1 cellular context compared by ENCODE assay signal in the genomic region with DNA sequence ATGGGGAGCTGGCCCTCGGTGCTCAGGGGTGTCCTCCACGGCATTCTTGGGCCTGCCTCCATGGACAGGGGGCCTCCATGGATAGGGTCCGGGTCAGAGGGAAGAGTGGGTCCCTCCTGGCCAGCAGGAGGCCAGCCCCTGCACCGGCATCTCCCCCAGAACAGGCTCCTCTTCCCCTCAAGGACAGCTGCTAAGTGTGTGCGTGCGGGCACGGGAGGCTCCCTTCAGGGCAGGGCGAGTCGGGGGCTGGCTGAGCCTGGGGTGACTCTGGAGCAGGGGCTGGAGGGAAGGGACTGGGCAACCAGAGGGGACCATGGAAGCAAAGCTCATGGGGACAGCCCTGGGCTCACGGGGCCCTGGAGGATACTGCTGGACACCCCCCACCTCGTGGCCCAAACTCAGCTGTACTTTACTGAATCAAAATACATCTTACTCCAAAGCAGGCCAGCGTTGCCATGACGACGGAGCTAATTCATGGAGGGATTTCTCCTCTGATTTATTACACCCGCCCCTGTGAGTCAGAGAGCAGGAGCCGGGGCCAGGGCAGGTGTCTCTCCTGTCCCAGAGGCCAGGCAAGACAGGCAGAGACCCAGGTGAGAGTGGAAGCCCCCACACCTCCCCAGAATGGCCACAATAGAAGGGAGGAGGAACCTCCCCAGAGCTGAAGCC.
TF ChIP-seq lines count a peak whose summit lies in the region.

No MANE protein-coding gene starts in this region.

TF ChIP-seq in GM23338, 12 proteins besides CTCF, POLR2A, EP300 and RAD21 (continued from another document):
- TF ChIP-seq, protein P1, sequence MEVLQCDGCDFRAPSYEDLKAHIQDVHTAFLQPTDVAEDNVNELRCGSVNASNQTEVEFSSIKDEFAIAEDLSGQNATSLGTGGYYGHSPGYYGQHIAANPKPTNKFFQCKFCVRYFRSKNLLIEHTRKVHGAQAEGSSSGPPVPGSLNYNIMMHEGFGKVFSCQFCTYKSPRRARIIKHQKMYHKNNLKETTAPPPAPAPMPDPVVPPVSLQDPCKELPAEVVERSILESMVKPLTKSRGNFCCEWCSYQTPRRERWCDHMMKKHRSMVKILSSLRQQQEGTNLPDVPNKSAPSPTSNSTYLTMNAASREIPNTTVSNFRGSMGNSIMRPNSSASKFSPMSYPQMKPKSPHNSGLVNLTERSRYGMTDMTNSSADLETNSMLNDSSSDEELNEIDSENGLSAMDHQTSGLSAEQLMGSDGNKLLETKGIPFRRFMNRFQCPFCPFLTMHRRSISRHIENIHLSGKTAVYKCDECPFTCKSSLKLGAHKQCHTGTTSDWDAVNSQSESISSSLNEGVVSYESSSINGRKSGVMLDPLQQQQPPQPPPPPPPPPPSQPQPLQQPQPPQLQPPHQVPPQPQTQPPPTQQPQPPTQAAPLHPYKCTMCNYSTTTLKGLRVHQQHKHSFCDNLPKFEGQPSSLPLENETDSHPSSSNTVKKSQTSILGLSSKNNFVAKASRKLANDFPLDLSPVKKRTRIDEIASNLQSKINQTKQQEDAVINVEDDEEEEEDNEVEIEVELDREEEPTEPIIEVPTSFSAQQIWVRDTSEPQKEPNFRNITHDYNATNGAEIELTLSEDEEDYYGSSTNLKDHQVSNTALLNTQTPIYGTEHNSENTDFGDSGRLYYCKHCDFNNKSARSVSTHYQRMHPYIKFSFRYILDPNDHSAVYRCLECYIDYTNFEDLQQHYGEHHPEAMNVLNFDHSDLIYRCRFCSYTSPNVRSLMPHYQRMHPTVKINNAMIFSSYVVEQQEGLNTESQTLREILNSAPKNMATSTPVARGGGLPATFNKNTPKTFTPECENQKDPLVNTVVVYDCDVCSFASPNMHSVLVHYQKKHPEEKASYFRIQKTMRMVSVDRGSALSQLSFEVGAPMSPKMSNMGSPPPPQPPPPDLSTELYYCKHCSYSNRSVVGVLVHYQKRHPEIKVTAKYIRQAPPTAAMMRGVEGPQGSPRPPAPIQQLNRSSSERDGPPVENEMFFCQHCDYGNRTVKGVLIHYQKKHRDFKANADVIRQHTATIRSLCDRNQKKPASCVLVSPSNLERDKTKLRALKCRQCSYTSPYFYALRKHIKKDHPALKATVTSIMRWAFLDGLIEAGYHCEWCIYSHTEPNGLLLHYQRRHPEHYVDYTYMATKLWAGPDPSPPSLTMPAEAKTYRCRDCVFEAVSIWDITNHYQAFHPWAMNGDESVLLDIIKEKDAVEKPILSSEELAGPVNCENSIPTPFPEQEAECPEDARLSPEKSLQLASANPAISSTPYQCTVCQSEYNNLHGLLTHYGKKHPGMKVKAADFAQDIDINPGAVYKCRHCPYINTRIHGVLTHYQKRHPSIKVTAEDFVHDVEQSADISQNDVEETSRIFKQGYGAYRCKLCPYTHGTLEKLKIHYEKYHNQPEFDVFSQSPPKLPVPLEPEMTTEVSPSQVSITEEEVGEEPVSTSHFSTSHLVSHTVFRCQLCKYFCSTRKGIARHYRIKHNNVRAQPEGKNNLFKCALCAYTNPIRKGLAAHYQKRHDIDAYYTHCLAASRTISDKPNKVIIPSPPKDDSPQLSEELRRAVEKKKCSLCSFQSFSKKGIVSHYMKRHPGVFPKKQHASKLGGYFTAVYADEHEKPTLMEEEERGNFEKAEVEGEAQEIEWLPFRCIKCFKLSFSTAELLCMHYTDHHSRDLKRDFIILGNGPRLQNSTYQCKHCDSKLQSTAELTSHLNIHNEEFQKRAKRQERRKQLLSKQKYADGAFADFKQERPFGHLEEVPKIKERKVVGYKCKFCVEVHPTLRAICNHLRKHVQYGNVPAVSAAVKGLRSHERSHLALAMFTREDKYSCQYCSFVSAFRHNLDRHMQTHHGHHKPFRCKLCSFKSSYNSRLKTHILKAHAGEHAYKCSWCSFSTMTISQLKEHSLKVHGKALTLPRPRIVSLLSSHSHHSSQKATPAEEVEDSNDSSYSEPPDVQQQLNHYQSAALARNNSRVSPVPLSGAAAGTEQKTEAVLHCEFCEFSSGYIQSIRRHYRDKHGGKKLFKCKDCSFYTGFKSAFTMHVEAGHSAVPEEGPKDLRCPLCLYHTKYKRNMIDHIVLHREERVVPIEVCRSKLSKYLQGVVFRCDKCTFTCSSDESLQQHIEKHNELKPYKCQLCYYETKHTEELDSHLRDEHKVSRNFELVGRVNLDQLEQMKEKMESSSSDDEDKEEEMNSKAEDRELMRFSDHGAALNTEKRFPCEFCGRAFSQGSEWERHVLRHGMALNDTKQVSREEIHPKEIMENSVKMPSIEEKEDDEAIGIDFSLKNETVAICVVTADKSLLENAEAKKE (CRISPR knock-in tag; IDR thresholded peaks at IDR 0.05), result no peak
- TF ChIP-seq, protein P2, sequence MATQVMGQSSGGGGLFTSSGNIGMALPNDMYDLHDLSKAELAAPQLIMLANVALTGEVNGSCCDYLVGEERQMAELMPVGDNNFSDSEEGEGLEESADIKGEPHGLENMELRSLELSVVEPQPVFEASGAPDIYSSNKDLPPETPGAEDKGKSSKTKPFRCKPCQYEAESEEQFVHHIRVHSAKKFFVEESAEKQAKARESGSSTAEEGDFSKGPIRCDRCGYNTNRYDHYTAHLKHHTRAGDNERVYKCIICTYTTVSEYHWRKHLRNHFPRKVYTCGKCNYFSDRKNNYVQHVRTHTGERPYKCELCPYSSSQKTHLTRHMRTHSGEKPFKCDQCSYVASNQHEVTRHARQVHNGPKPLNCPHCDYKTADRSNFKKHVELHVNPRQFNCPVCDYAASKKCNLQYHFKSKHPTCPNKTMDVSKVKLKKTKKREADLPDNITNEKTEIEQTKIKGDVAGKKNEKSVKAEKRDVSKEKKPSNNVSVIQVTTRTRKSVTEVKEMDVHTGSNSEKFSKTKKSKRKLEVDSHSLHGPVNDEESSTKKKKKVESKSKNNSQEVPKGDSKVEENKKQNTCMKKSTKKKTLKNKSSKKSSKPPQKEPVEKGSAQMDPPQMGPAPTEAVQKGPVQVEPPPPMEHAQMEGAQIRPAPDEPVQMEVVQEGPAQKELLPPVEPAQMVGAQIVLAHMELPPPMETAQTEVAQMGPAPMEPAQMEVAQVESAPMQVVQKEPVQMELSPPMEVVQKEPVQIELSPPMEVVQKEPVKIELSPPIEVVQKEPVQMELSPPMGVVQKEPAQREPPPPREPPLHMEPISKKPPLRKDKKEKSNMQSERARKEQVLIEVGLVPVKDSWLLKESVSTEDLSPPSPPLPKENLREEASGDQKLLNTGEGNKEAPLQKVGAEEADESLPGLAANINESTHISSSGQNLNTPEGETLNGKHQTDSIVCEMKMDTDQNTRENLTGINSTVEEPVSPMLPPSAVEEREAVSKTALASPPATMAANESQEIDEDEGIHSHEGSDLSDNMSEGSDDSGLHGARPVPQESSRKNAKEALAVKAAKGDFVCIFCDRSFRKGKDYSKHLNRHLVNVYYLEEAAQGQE (IDR thresholded peaks at IDR 0.05; ENCODE audit: unreplicated experiment), result no peak
